ENCODE assay signal across 8 cellular contexts in the genomic region with DNA sequence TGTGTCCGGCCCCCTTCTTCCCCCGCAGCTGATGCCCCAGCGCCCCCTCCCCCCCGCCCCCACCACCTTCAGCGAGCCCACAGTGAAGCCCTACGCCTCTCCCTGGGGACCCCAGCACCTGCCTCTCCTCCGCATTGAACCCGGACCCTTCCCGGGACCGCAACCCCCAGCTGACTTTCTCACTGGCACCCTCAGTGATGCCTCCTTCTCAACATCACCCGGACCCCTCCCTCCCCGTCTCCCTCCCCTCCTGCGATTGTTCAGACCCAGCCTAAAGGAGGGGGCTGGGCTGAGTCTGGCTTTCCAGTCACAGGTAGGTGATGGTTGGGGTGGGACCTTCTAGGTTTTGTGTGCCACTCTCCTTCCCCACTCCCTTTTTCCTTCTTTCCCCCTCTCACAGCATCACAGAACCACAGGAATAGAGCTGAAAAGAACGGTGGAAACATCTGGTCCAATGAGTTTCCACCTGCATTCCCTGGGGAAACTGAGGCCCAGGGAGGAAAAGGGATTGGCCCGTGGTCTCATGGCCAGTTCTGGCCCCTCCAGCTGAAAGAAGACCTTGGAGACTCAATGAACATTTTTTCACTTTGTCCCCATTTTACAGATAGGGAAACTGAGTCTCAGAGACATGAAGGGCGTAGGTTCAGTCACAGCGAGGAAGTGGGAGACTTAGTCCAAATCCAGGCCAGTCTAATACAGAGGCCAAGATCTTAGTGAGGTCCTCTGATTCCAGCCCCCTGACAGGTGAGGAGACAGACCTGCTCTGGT. TPM values are rescaled to one million over a fixed set of nuclear protein-coding genes. Genes with fewer than 3 reads are reported as not detected.
A peak's percentile ranks its signal among the peaks of the same experiment; 100 is the strongest.
DNase-seq lines count a peak whose midpoint lies in the region; ATAC-seq, FAIRE-seq and TF ChIP-seq lines count a peak whose summit lies in the region.
"Had no signal": no experiment of that assay in that cellular context is flagged by ENCODE, and none has a peak within 500 bp of the region (broad histone marks: within the 10 kb centered on the region; RNA-seq: fewer than 3 reads in every experiment).

No MANE protein-coding gene starts in this region.

- WGBS in hepatocyte (ENCODE audit: low lambda C conversion rate, missing lambda C conversion rate): 48% methylated on average over 11 of the region's 17 CpGs

- H3K4me3 ChIP-seq in H7 (ENCODE audit: insufficient read depth, low read depth, low read length): peak overlapping the region; percentile 80
- no peak overlapping the region for H3K4me3 ChIP-seq in hepatocyte
- H3K4me3 ChIP-seq in skeletal muscle cell (ENCODE audit: low read depth, low read length): peak overlapping the region; percentile 58

- POLR2A ChIA-PET in WTC11 (lab: Charles Lee): interaction anchor here (0.6 to 1.5 kb wide), 4 partner anchors 10 to 128 kb away, joined by 3 to 4 read pairs (median 3); no protein-coding TSS in a partner anchor

- ATAC-seq in WTC11: peak; percentile 25

- CTCF ChIA-PET in WTC11 (lab: Charles Lee): interaction anchor here (0.6 to 5.8 kb wide), 12 partner anchors 10 to 115 kb away, joined by 3 to 62 read pairs (median 4); no protein-coding TSS in a partner anchor

- no peak for TF ChIP-seq POLR2A in GM12892 (IDR thresholded peaks at IDR 0.05; ENCODE audit: low read depth, low read length)

- DNase-seq in H7: no peak
- DNase-seq in WTC11 (ENCODE audit: low spot score): peak; percentile 30
- no peak for DNase-seq in hepatocyte (ENCODE audit: low spot score)
- no peak for DNase-seq in skeletal muscle cell (ENCODE audit: low read depth)
- no peak for DNase-seq in stimulated activated CD4-positive, alpha-beta T cell treated with anti-CD3 and anti-CD28 coated beads, Interleukin-4, amount 100 ng/mL, for 1 hour
- no peak for DNase-seq in RCC 7860 (ENCODE audit: low spot score)
- DNase-seq in GM12892 (ENCODE audit: insufficient read length): no peak

- H3K36me3 ChIP-seq in H7 (replicated peaks; ENCODE audit: control insufficient read depth, insufficient read depth, low read length) (no peaks in the 10 kb centered on the region), hepatocyte (replicated peaks; ENCODE audit: insufficient read depth, low read depth) (no peaks in the 10 kb centered on the region)

- no peak overlapping the region for H3K27ac Mint-ChIP-seq in WTC11

- H3K4me1 Mint-ChIP-seq in WTC11: peaks cover 20% of the 10 kb centered on the region

- H4K20me1 ChIP-seq in hepatocyte (ENCODE audit: insufficient read depth, poor library complexity, severe bottlenecking): no peaks in the 10 kb centered on the region

- no peaks in the 10 kb centered on the region for H3K9me3 Mint-ChIP-seq in WTC11

- no peaks in the 10 kb centered on the region for H3K36me3 Mint-ChIP-seq in WTC11

- TF ChIP-seq CTCF in WTC11 (IDR thresholded peaks at IDR 0.05) (no peak), hepatocyte (IDR thresholded peaks at IDR 0.05; ENCODE audit: poor library complexity) (no peak)

- peaks cover 5% of the 10 kb centered on the region for H3K4me1 ChIP-seq in hepatocyte (ENCODE audit: insufficient read depth)

- H3K4me3 Mint-ChIP-seq in WTC11: peak overlapping the region; percentile 83

- no peak overlapping the region for H2AFZ ChIP-seq in hepatocyte

- no peaks in the 10 kb centered on the region for H3K9me3 ChIP-seq in hepatocyte (ENCODE audit: low read depth)

- no peaks in the 10 kb centered on the region; the same call in 1 of the 2 replicates for H3K27me3 Mint-ChIP-seq in WTC11 (ENCODE audit: low read depth)

- no peak overlapping the region for H3K27ac ChIP-seq in hepatocyte

- FAIRE-seq in RCC 7860 (lab: Jason Lieb, UNC) (no peak), GM12892 (lab: Jason Lieb, UNC) (no peak)
- FAIRE-seq: GM18507 had no signal

- no peaks in the 10 kb centered on the region for H3K9me2 ChIP-seq in hepatocyte (replicated peaks; ENCODE audit: insufficient read depth)

- peak overlapping the region; percentile 96 for H3K4me2 ChIP-seq in hepatocyte

- no peaks in the 10 kb centered on the region for H3K79me2 ChIP-seq in hepatocyte

- H3K27me3 ChIP-seq in H7 (ENCODE audit: control insufficient read depth, insufficient read depth, low read length) (no peaks in the 10 kb centered on the region; the same call in 1 of the 2 replicates), hepatocyte (no peaks in the 10 kb centered on the region)

TF ChIP-seq in WTC11, 78 proteins besides CTCF, POLR2A, EP300 and RAD21 (continues in another document):
- TF ChIP-seq ATF2 (CRISPR knock-in tag; IDR thresholded peaks at IDR 0.05; ENCODE audit: borderline replicate concordance, low read depth): no peak
- no peak for TF ChIP-seq E2F4 (CRISPR knock-in tag; IDR thresholded peaks at IDR 0.05; ENCODE audit: borderline replicate concordance, low read depth)
- TF ChIP-seq, protein P1, sequence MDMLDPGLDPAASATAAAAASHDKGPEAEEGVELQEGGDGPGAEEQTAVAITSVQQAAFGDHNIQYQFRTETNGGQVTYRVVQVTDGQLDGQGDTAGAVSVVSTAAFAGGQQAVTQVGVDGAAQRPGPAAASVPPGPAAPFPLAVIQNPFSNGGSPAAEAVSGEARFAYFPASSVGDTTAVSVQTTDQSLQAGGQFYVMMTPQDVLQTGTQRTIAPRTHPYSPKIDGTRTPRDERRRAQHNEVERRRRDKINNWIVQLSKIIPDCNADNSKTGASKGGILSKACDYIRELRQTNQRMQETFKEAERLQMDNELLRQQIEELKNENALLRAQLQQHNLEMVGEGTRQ (CRISPR knock-in tag; IDR thresholded peaks at IDR 0.05): no peak
- no peak for TF ChIP-seq SMAD3 (CRISPR knock-in tag; IDR thresholded peaks at IDR 0.05; ENCODE audit: borderline replicate concordance)
- TF ChIP-seq TEAD4 (CRISPR knock-in tag; IDR thresholded peaks at IDR 0.05): no peak
- TF ChIP-seq, protein P2, sequence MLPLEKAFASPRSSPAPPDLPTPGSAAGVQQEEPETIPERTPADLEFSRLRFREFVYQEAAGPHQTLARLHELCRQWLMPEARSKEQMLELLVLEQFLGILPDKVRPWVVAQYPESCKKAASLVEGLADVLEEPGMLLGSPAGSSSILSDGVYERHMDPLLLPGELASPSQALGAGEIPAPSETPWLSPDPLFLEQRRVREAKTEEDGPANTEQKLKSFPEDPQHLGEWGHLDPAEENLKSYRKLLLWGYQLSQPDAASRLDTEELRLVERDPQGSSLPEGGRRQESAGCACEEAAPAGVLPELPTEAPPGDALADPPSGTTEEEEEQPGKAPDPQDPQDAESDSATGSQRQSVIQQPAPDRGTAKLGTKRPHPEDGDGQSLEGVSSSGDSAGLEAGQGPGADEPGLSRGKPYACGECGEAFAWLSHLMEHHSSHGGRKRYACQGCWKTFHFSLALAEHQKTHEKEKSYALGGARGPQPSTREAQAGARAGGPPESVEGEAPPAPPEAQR (CRISPR knock-in tag; IDR thresholded peaks at IDR 0.05): no peak
- no peak for TF ChIP-seq KAT7 (CRISPR knock-in tag; IDR thresholded peaks at IDR 0.05; ENCODE audit: borderline replicate concordance)

RNA-seq across cellular contexts. Expression of gene CAND2, which starts 0.8 kb away (rescaled TPM):
- total RNA-seq in H7 (2014; rRNA removed; shearing (Covaris generic)): 16.7 and 17.4 TPM in 2 replicates
- total RNA-seq in WTC11 (2021) (13.7 to 15.4 TPM (median 14.3 TPM) in 3 replicates), hepatocyte (3.3 and 5.0 TPM in 2 replicates)
- 3.1 and 4.3 TPM in 2 replicates for polyA plus RNA-seq in hepatocyte
- polyA plus RNA-seq in GM12892 (2012; ENCODE audit: missing spikeins): not detected

RNA-seq across cellular contexts. Expression of gene TMEM40, which starts 38.2 kb away (rescaled TPM):
- 1.8 TPM in 1 of 2 replicates, not detected in the other for total RNA-seq in H7 (2014; rRNA removed; shearing (Covaris generic))
- 0.17 TPM in 1 of 3 replicates, not detected in the others for total RNA-seq in WTC11 (2021)
- total RNA-seq in hepatocyte: 0.52 TPM in 1 of 2 replicates, not detected in the other
- polyA plus RNA-seq in hepatocyte: 0.68 and 1.6 TPM in 2 replicates
- polyA plus RNA-seq in GM12892 (2012; ENCODE audit: missing spikeins): 0.66 TPM

RNA-seq across cellular contexts. Expression of gene RPL32, which starts 44.1 kb away (rescaled TPM):
- total RNA-seq in H7 (2014; rRNA removed; shearing (Covaris generic)): 2,054 and 2,130 TPM in 2 replicates
- total RNA-seq in WTC11 (2021) (1,643 to 1,831 TPM (median 1,818 TPM) in 3 replicates), hepatocyte (897 TPM in 2 replicates)
- polyA plus RNA-seq in hepatocyte: 666 and 751 TPM in 2 replicates
- 5,581 TPM for polyA plus RNA-seq in GM12892 (2012; ENCODE audit: missing spikeins)
